Comparison of ENCODE assay signal across 23 cellular contexts in the genomic region with DNA sequence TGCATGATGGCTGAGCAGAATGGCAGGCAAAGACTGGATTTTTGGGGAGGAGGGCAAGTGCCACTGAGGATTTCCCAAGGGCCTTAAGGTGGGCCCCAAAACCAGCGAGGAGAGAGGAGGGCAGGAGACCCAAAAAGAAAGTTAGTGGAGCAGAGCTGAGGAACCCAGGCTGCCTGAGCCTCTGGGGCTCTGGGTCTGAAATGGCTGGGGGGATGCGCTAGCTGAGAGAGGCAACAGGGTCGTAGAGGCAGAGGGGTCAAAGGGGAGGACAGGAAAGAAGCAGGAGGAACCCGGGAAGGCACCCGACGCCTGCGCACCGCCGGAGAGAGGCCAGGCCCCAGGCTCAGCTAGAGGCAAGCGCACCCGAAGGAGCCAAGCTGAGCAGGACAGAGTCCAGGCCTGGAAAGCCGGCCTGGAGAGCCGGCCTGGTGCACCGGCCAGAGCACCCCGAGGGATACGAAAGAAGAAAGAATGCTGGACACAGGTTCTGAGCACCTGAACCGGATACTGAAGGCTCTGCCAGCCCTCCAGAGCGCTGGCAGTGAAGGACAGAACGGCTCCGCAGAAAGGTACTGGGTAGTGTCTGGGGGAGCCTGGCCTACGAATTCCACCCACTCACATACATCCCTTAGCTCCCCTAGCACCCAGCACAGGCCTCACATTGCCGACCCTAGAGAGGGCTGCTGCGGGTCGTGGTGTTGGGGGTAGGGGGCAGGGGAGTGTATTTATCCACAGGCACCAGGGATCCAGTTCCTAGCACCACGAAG. TPM values are rescaled to one million over a fixed set of nuclear protein-coding genes. Genes with fewer than 3 reads are reported as not detected.
"Had no signal": no experiment of that assay in that cellular context is flagged by ENCODE, and none has a peak within 500 bp of the region (broad histone marks: within the 10 kb centered on the region; RNA-seq: fewer than 3 reads in every experiment).

No MANE protein-coding gene starts in this region.

- DNase-seq: activated CD4-positive, alpha-beta memory T cell treated with anti-CD3 and anti-CD28 coated beads, Interleukin-2, amount 10 ng/mL, durations not matched to agents 7 days and 5 days; activated CD4-positive, alpha-beta T cell treated with anti-CD3 and anti-CD28 coated beads, Interleukin-2, amount 10 ng/mL, durations not matched to agents 24 days and 14 days; caudate nucleus; effector CD8-positive, alpha-beta T cell; hippocampal formation; left cardiac atrium; mesenchymal stem cell; right cardiac atrium; stimulated activated CD4-positive, alpha-beta T cell treated with anti-CD3 and anti-CD28 coated beads, Interleukin-12 subunit alpha, Interleukin-12 subunit beta, amount 100 ng/mL, for 4 hours; stimulated activated CD4-positive, alpha-beta T cell treated with anti-CD3 and anti-CD28 coated beads, Interleukin-4, amount 100 ng/mL, for 4 hours; substantia nigra; thyroid gland had no signal

- FAIRE-seq: frontal cortex, islet of Langerhans had no signal

- H3K27ac Mint-ChIP-seq: activated CD4-positive, alpha-beta memory T cell treated with anti-CD3 and anti-CD28 coated beads, Interleukin-2, amount 10 ng/mL, durations not matched to agents 7 days and 5 days; activated CD4-positive, alpha-beta T cell treated with anti-CD3 and anti-CD28 coated beads, Interleukin-2, amount 10 ng/mL, durations not matched to agents 24 days and 14 days; activated naive CD4-positive, alpha-beta T cell treated with anti-CD3 and anti-CD28 coated beads, Interleukin-2, amount 50 U/mL, for 72 hours; activated T-helper 1 cell treated with anti-CD3 and anti-CD28 coated beads, Interleukin-12 subunit alpha, Interleukin-12 subunit beta, Interleukin-2, Interleukin-4 antibody, amounts not matched to agents 30 ng/mL and 10 ng/mL and 1 ng/mL, durations not matched to agents 14 hours and 24 hours and 36 hours; brain; dendritic cell treated with granulocyte-macrophage colony-stimulating factor and Interleukin-4, amounts not matched to agents 40 ng/mL and 50 ng/mL, for 4 days; progenitor cell of endocrine pancreas; stimulated activated naive CD8-positive, alpha-beta T cell treated with anti-CD3 and anti-CD28 coated beads, Interleukin-15, Interleukin-2, amounts not matched to agents 100 ng/mL and 50 ng/mL, for 24 hours had no signal

- H3K4me3 ChIP-seq: esophagus muscularis mucosa, thyroid gland had no signal

- ATAC-seq: activated naive CD4-positive, alpha-beta T cell treated with anti-CD3 and anti-CD28 coated beads, Interleukin-2, amount 50 U/mL, for 72 hours; left cardiac atrium; right cardiac atrium had no signal

- H3K9me3 Mint-ChIP-seq: activated CD4-positive, alpha-beta memory T cell treated with anti-CD3 and anti-CD28 coated beads, Interleukin-2, amount 10 ng/mL, durations not matched to agents 7 days and 5 days; activated CD4-positive, alpha-beta T cell treated with anti-CD3 and anti-CD28 coated beads, Interleukin-2, amount 10 ng/mL, durations not matched to agents 24 days and 14 days; activated naive CD4-positive, alpha-beta T cell treated with anti-CD3 and anti-CD28 coated beads, Interleukin-2, amount 50 U/mL, for 72 hours; activated T-helper 1 cell treated with anti-CD3 and anti-CD28 coated beads, Interleukin-12 subunit alpha, Interleukin-12 subunit beta, Interleukin-2, Interleukin-4 antibody, amounts not matched to agents 30 ng/mL and 10 ng/mL and 1 ng/mL, durations not matched to agents 14 hours and 24 hours and 36 hours; dendritic cell treated with granulocyte-macrophage colony-stimulating factor and Interleukin-4, amounts not matched to agents 40 ng/mL and 50 ng/mL, for 4 days; stimulated activated naive CD8-positive, alpha-beta T cell treated with anti-CD3 and anti-CD28 coated beads, Interleukin-15, Interleukin-2, amounts not matched to agents 100 ng/mL and 50 ng/mL, for 24 hours had no signal

- H3K4me3 Mint-ChIP-seq: activated CD4-positive, alpha-beta memory T cell treated with anti-CD3 and anti-CD28 coated beads, Interleukin-2, amount 10 ng/mL, durations not matched to agents 7 days and 5 days; activated CD4-positive, alpha-beta T cell treated with anti-CD3 and anti-CD28 coated beads, Interleukin-2, amount 10 ng/mL, durations not matched to agents 24 days and 14 days; activated T-helper 1 cell treated with anti-CD3 and anti-CD28 coated beads, Interleukin-12 subunit alpha, Interleukin-12 subunit beta, Interleukin-2, Interleukin-4 antibody, amounts not matched to agents 30 ng/mL and 10 ng/mL and 1 ng/mL, durations not matched to agents 14 hours and 24 hours and 36 hours; brain; dendritic cell treated with granulocyte-macrophage colony-stimulating factor and Interleukin-4, amounts not matched to agents 40 ng/mL and 50 ng/mL, for 4 days; stimulated activated naive CD8-positive, alpha-beta T cell treated with anti-CD3 and anti-CD28 coated beads, Interleukin-15, Interleukin-2, amounts not matched to agents 100 ng/mL and 50 ng/mL, for 24 hours had no signal

- H3K27ac ChIP-seq: esophagus muscularis mucosa, thyroid gland had no signal

- H3K9me3 ChIP-seq: esophagus muscularis mucosa, thyroid gland had no signal

- H3K36me3 Mint-ChIP-seq: activated naive CD4-positive, alpha-beta T cell treated with anti-CD3 and anti-CD28 coated beads, Interleukin-2, amount 50 U/mL, for 72 hours; brain had no signal

- H3K36me3 ChIP-seq: esophagus muscularis mucosa, thyroid gland had no signal

RNA-seq across cellular contexts. Expression of a gene that starts 4.2 kb away (rescaled TPM):
- total RNA-seq: activated CD4-positive, alpha-beta memory T cell treated with anti-CD3 and anti-CD28 coated beads, Interleukin-2, amount 10 ng/mL, durations not matched to agents 7 days and 5 days; activated CD4-positive, alpha-beta T cell treated with anti-CD3 and anti-CD28 coated beads, Interleukin-2, amount 10 ng/mL, durations not matched to agents 24 days and 14 days; activated T-helper 1 cell treated with anti-CD3 and anti-CD28 coated beads, Interleukin-12 subunit alpha, Interleukin-12 subunit beta, Interleukin-2, Interleukin-4 antibody, amounts not matched to agents 30 ng/mL and 10 ng/mL and 1 ng/mL, durations not matched to agents 14 hours and 24 hours and 36 hours; frontal cortex; mononuclear cell; progenitor cell of endocrine pancreas; T-helper 2 cell treated with Interferon-gamma antibody and Interleukin-4, amounts not matched to agents 100 ng/mL and 5 ng/mL, for 36 hours had no signal

RNA-seq across cellular contexts. Expression of a gene that starts 39.5 kb away (rescaled TPM):
- total RNA-seq: activated CD4-positive, alpha-beta memory T cell treated with anti-CD3 and anti-CD28 coated beads, Interleukin-2, amount 10 ng/mL, durations not matched to agents 7 days and 5 days; activated CD4-positive, alpha-beta T cell treated with anti-CD3 and anti-CD28 coated beads, Interleukin-2, amount 10 ng/mL, durations not matched to agents 24 days and 14 days; activated T-helper 1 cell treated with anti-CD3 and anti-CD28 coated beads, Interleukin-12 subunit alpha, Interleukin-12 subunit beta, Interleukin-2, Interleukin-4 antibody, amounts not matched to agents 30 ng/mL and 10 ng/mL and 1 ng/mL, durations not matched to agents 14 hours and 24 hours and 36 hours; frontal cortex; mononuclear cell; progenitor cell of endocrine pancreas; T-helper 2 cell treated with Interferon-gamma antibody and Interleukin-4, amounts not matched to agents 100 ng/mL and 5 ng/mL, for 36 hours; thyroid gland had no signal
